ENCODE assay signal across 1 cellular context in the genomic region with DNA sequence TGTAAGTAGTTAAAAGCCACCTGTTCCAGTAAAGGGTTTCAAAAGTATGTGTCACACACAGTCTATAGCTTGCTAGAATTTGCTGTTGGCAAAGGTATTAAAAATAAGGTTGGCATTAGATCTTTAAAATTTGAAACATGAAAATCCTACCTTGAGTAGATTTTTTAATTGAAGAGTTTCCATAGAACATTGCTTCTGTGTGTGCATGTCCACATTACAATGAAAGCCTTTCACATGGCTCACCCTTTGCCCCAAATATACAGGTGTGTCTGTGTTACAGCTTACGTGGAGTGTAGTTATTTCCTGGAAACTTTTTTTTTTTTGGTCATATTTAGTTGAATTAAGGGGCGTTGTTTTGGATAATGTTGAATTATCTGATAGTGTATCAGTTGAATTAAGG.
TF ChIP-seq lines count a peak whose summit lies in the region.

No MANE protein-coding gene starts in this region.

TF ChIP-seq in HCT116, 20 proteins besides CTCF, POLR2A, EP300 and RAD21 (continued from another document):
- TF ChIP-seq, protein P1, sequence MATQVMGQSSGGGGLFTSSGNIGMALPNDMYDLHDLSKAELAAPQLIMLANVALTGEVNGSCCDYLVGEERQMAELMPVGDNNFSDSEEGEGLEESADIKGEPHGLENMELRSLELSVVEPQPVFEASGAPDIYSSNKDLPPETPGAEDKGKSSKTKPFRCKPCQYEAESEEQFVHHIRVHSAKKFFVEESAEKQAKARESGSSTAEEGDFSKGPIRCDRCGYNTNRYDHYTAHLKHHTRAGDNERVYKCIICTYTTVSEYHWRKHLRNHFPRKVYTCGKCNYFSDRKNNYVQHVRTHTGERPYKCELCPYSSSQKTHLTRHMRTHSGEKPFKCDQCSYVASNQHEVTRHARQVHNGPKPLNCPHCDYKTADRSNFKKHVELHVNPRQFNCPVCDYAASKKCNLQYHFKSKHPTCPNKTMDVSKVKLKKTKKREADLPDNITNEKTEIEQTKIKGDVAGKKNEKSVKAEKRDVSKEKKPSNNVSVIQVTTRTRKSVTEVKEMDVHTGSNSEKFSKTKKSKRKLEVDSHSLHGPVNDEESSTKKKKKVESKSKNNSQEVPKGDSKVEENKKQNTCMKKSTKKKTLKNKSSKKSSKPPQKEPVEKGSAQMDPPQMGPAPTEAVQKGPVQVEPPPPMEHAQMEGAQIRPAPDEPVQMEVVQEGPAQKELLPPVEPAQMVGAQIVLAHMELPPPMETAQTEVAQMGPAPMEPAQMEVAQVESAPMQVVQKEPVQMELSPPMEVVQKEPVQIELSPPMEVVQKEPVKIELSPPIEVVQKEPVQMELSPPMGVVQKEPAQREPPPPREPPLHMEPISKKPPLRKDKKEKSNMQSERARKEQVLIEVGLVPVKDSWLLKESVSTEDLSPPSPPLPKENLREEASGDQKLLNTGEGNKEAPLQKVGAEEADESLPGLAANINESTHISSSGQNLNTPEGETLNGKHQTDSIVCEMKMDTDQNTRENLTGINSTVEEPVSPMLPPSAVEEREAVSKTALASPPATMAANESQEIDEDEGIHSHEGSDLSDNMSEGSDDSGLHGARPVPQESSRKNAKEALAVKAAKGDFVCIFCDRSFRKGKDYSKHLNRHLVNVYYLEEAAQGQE (IDR thresholded peaks at IDR 0.05; ENCODE audit: low read depth): no peak
- TF ChIP-seq SIN3A (IDR thresholded peaks at IDR 0.05; ENCODE audit: low read depth) (no peak), ZFX (IDR thresholded peaks at IDR 0.05) (no peak), ZNF274 (IDR thresholded peaks at IDR 0.05; ENCODE audit: low read depth, low read length) (no peak), SP1 (IDR thresholded peaks at IDR 0.05; ENCODE audit: low read depth) (no peak), YY1 (IDR thresholded peaks at IDR 0.05; ENCODE audit: extremely low read depth, insufficient replicate concordance, low read depth, low read length) (no peak)
